Comparison of ENCODE assay signal across 19 cellular contexts in genomic region chr2:195820373-195820772, GRCh38.
DNase-seq lines count a peak whose midpoint lies in the region; TF ChIP-seq lines count a peak whose summit lies in the region.
"Had no signal": no experiment of that assay in that cellular context is flagged by ENCODE, and none has a peak within 500 bp of the region (broad histone marks: within the 10 kb centered on the region; RNA-seq: fewer than 3 reads in every experiment).

No MANE protein-coding gene starts in this region.

- H4K20me1 ChIP-seq in PC-9 (ENCODE audit: insufficient read depth) (no peaks in the 10 kb centered on the region), fibroblast of lung (ENCODE audit: control insufficient read depth, extremely low read depth, insufficient read depth, low read length) (no peaks in the 10 kb centered on the region)
- H4K20me1 ChIP-seq: BLaER1 treated with 17β-estradiol and CSF1 and Interleukin-3, amounts not matched to agents 10 nM and 100 nM had no signal

- H3K9me2 ChIP-seq in PC-9 (ENCODE audit: insufficient read depth) = no peaks in the 10 kb centered on the region

- H3K4me1 ChIP-seq in A673 (ENCODE audit: insufficient read depth, low read length, poor library complexity, severe bottlenecking) = peaks cover 4% of the 10 kb centered on the region
- peaks cover 6% of the 10 kb centered on the region; the same call in 1 of the 2 replicates for H3K4me1 ChIP-seq in PC-9 (replicated peaks; ENCODE audit: insufficient read depth)
- peaks cover 5% of the 10 kb centered on the region for H3K4me1 ChIP-seq in fibroblast of lung (ENCODE audit: control insufficient read depth, extremely low read depth, insufficient read depth, low read length)
- H3K4me1 ChIP-seq: SJSA1 had no signal

- DNase-seq in A673 (ENCODE audit: low spot score) (peak; percentile 20), GM04503 (ENCODE audit: low read depth) (peak; percentile 8), PC-9 (no peak), fibroblast of lung (ENCODE audit: low read depth in 2 of 2) (peak; percentile 43 to 90), NCI-H1048 (lab: John Stamatoyannopoulos, UW) (no peak), NCI-H2107 (lab: John Stamatoyannopoulos, UW) (no peak), NCI-H2029 treated with DMSO at 0.1 percent for 48 hours (lab: John Stamatoyannopoulos, UW) (no peak), NCI-H526 (lab: John Stamatoyannopoulos, UW) (no peak)
- DNase-seq: activated CD8-positive, alpha-beta memory T cell treated with anti-CD3 and anti-CD28 coated beads, Interleukin-2, amount 50 U/mL, for 48 hours; activated naive CD8-positive, alpha-beta T cell treated with anti-CD3 and anti-CD28 coated beads, Interleukin-2, amount 10 ng/mL, durations not matched to agents 7 days and 5 days; left colon; naive B cell; NCI-H1417; stimulated activated CD4-positive, alpha-beta T cell treated with anti-CD3 and anti-CD28 coated beads, Interleukin-4, amount 100 ng/mL, for 1 hour; stimulated activated naive B cell treated with anti-CD40 and anti-IgM and Interleukin-4, amounts not matched to agents 10 μg/mL and 1 μg/mL and 100 μg/mL, for 72 hours had no signal

- no peaks in the 10 kb centered on the region for H3K9me3 ChIP-seq in A673 (ENCODE audit: low read depth, low read length, poor library complexity, severe bottlenecking)
- H3K9me3 ChIP-seq in PC-9 (ENCODE audit: insufficient read depth, low read depth) = no peaks in the 10 kb centered on the region
- no peaks in the 10 kb centered on the region for H3K9me3 ChIP-seq in fibroblast of lung (ENCODE audit: control insufficient read depth, insufficient read depth, low read depth, low read length)
- H3K9me3 ChIP-seq: BLaER1 treated with 17β-estradiol and CSF1 and Interleukin-3, amounts not matched to agents 10 nM and 100 nM; HAP-1; SJSA1 had no signal

- TF ChIP-seq CTCF in A673 (conservative IDR thresholded peaks at IDR 0.05; ENCODE audit: low read depth, low read length) (no peak), PC-9 (conservative IDR thresholded peaks at IDR 0.05) (no peak), fibroblast of lung (conservative IDR thresholded peaks at IDR 0.05 in 1 of 2, IDR thresholded peaks at IDR 0.05 in 1 of 2; ENCODE audit: low read depth in 1 of 2, low read length in 2 of 2) (no peak)

- POLR2A ChIA-PET in A673 (lab: Charles Lee; ENCODE audit: low non-redundant PET) = no interaction called here
- POLR2A ChIA-PET in PC-9 (lab: Charles Lee; ENCODE audit: unreplicated experiment) = no interaction called here

- intact Hi-C loops in A673 (cut with micrococcal nuclease; ENCODE audit: unreplicated experiment) = no loop called here
- intact Hi-C loops in PC-9 (cut with micrococcal nuclease; ENCODE audit: unreplicated experiment) = no loop called here

- CTCF ChIA-PET in A673 (lab: Charles Lee) (no interaction called here), PC-9 (lab: Charles Lee) (no interaction called here)

- H3K79me2 ChIP-seq in PC-9 (ENCODE audit: low read depth) (no peaks in the 10 kb centered on the region), fibroblast of lung (ENCODE audit: control insufficient read depth, insufficient read depth, low read length) (no peaks in the 10 kb centered on the region)

- H3K4me2 ChIP-seq in PC-9 (no peak overlapping the region), fibroblast of lung (ENCODE audit: extremely low read depth, insufficient read depth, low read length) (no peak overlapping the region)

- H2AFZ ChIP-seq in PC-9 (0 out of 2 replicates have a peak overlapping the region, but pooled peaks have one; percentile 27), fibroblast of lung (ENCODE audit: low read length) (no peak overlapping the region)

- H3K36me3 ChIP-seq in A673 (ENCODE audit: insufficient read depth, low read length, poor library complexity, severe bottlenecking) = no peaks in the 10 kb centered on the region
- no peaks in the 10 kb centered on the region for H3K36me3 ChIP-seq in PC-9 (ENCODE audit: low read depth)
- no peaks in the 10 kb centered on the region for H3K36me3 ChIP-seq in fibroblast of lung (ENCODE audit: control insufficient read depth, insufficient read depth, low read length)
- H3K36me3 ChIP-seq: BLaER1 treated with 17β-estradiol and CSF1 and Interleukin-3, amounts not matched to agents 10 nM and 100 nM; HAP-1; SJSA1 had no signal

- peak overlapping the region; percentile 75 for H3K27ac ChIP-seq in A673 (ENCODE audit: low read depth, low read length, poor library complexity, severe bottlenecking)
- peak overlapping the region; percentile 75 for H3K27ac ChIP-seq in PC-9
- H3K27ac ChIP-seq in fibroblast of lung (ENCODE audit: insufficient read depth, low read length) = no peak overlapping the region
- H3K27ac ChIP-seq: SJSA1, VCaP had no signal

- H3K4me3 ChIP-seq in A673 (ENCODE audit: low read depth, low read length, poor library complexity, severe bottlenecking) (no peak overlapping the region), PC-9 (no peak overlapping the region), fibroblast of lung (replicated peaks in 1 of 4; ENCODE audit: control extremely low read depth in 1 of 4, insufficient read depth in 1 of 4, low read depth in 3 of 4, low read length in 4 of 4) (no peak overlapping the region)
- H3K4me3 ChIP-seq: BLaER1 treated with 17β-estradiol and CSF1 and Interleukin-3, amounts not matched to agents 10 nM and 100 nM; HAP-1; SJSA1 had no signal

- H3K9ac ChIP-seq in fibroblast of lung (ENCODE audit: insufficient read depth, low read length) = no peak overlapping the region
- H3K9ac ChIP-seq: BLaER1 treated with 17β-estradiol and CSF1 and Interleukin-3, amounts not matched to agents 10 nM and 100 nM had no signal

- H3F3A ChIP-seq in PC-9 (ENCODE audit: insufficient read depth, low read depth) = no peaks in the 10 kb centered on the region

- BruUV-seq in A673 (replicated peaks; lab: Mats Ljungman, UMichigan) (no TSS peak), PC-9 (replicated peaks; lab: Mats Ljungman, UMichigan) (no TSS peak)

- H3K27me3 ChIP-seq in A673 (replicated peaks; ENCODE audit: insufficient read depth, low read depth, low read length, poor library complexity) (no peaks in the 10 kb centered on the region), PC-9 (ENCODE audit: insufficient read depth, low read depth) (no peaks in the 10 kb centered on the region), fibroblast of lung (ENCODE audit: control insufficient read depth, insufficient read depth, low read length) (no peaks in the 10 kb centered on the region)
- H3K27me3 ChIP-seq: BLaER1 treated with 17β-estradiol and CSF1 and Interleukin-3, amounts not matched to agents 10 nM and 100 nM; SJSA1 had no signal

Comparison
In these comparisons a context has a peak if more than half of its experiments do, and no peak if none do; other contexts are left out.
1. DNase-seq: peak in A673 (single experiment), GM04503 (single experiment) and fibroblast of lung (2 of 2); none in PC-9 (0 of 2), NCI-H1048 (single experiment), NCI-H2107 (single experiment), NCI-H2029 treated with DMSO at 0.1 percent for 48 hours (single experiment) and NCI-H526 (0 of 2).